In the genomic region with DNA sequence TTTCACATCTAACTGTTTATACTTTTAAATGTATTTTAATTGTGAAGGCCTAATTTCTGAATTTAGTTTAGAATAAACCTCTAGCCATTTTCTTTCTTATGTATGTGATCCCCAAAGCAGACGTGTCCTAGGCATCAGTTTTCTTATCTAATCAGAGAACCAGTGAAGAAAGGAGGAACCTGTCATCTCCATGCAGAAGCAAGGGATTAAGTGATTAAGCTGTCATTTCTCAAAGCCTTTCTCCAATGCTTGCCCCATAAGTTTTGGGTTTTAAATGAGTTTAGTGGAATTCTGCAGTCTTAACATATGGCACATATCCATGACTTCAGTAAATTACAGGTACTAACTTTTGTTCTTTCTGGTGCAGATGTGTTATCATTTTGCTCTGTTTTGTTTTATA, we compare ENCODE assay signal across 21 cellular contexts.
"Had no signal": no experiment of that assay in that cellular context is flagged by ENCODE, and none has a peak within 500 bp of the region (broad histone marks: within the 10 kb centered on the region; RNA-seq: fewer than 3 reads in every experiment).

No MANE protein-coding gene starts in this region.

- H3K4me1 ChIP-seq: esophagus squamous epithelium, lower lobe of right lung, testis, tibial nerve, upper lobe of left lung had no signal

- H3K9me3 ChIP-seq: esophagus squamous epithelium, lower lobe of right lung, ovary, psoas muscle, testis, tibial nerve, upper lobe of left lung had no signal

- H3K4me1 Mint-ChIP-seq: natural killer cell; stimulated activated memory B cell treated with anti-CD40 and anti-IgM and Interleukin-4, amounts not matched to agents 10 μg/mL and 1 μg/mL and 100 μg/mL, for 72 hours had no signal

- H3K4me3 ChIP-seq: esophagus squamous epithelium, lower lobe of right lung, ovary, psoas muscle, skin epidermis, spleen, testis, tibial nerve, upper lobe of left lung had no signal

- H3K36me3 ChIP-seq: esophagus squamous epithelium, lower lobe of right lung, ovary, spleen, tibial nerve, upper lobe of left lung had no signal

- DNase-seq: cortex of kidney; effector memory CD8-positive, alpha-beta T cell; erythroblast; esophagus squamous epithelium; left ventricle myocardium superior; lower lobe of right lung; natural killer cell; occipital lobe; ovary; posterior cingulate gyrus; psoas muscle; right cardiac atrium; spleen; stimulated activated CD4-positive, alpha-beta T cell treated with anti-CD3 and anti-CD28 coated beads, Interleukin-4, amount 100 ng/mL, for 4 hours; stimulated activated naive CD8-positive, alpha-beta T cell treated with anti-CD3 and anti-CD28 coated beads, Interleukin-15, Interleukin-2, amounts not matched to agents 100 U/mL and 50 U/mL, for 24 hours; substantia nigra; testis; upper lobe of left lung had no signal

- H3K27ac ChIP-seq: esophagus squamous epithelium, lower lobe of right lung, ovary, psoas muscle, skin epidermis, spleen, testis, tibial nerve, upper lobe of left lung had no signal

- H3K4me3 Mint-ChIP-seq: effector memory CD8-positive, alpha-beta T cell; natural killer cell; stimulated activated memory B cell treated with anti-CD40 and anti-IgM and Interleukin-4, amounts not matched to agents 10 μg/mL and 1 μg/mL and 100 μg/mL, for 72 hours had no signal

- H3K36me3 Mint-ChIP-seq: natural killer cell; stimulated activated memory B cell treated with anti-CD40 and anti-IgM and Interleukin-4, amounts not matched to agents 10 μg/mL and 1 μg/mL and 100 μg/mL, for 72 hours had no signal

- H3K27ac Mint-ChIP-seq: effector memory CD8-positive, alpha-beta T cell; natural killer cell; stimulated activated memory B cell treated with anti-CD40 and anti-IgM and Interleukin-4, amounts not matched to agents 10 μg/mL and 1 μg/mL and 100 μg/mL, for 72 hours had no signal

- ATAC-seq: effector memory CD8-positive, alpha-beta T cell; left ventricle myocardium superior; lower lobe of right lung; natural killer cell; psoas muscle; right cardiac atrium; stimulated activated memory B cell treated with anti-CD40 and anti-IgM and Interleukin-4, amounts not matched to agents 10 μg/mL and 1 μg/mL and 100 μg/mL, for 72 hours; stimulated activated naive CD8-positive, alpha-beta T cell treated with anti-CD3 and anti-CD28 coated beads, Interleukin-15, Interleukin-2, amounts not matched to agents 100 U/mL and 50 U/mL, for 24 hours had no signal

- H3K9me3 Mint-ChIP-seq: effector memory CD8-positive, alpha-beta T cell had no signal

- H3K27me3 Mint-ChIP-seq: effector memory CD8-positive, alpha-beta T cell had no signal

- H3K27me3 ChIP-seq: esophagus squamous epithelium, ovary, spleen, testis, tibial nerve, upper lobe of left lung had no signal
